ENCODE assay signal across 8 cellular contexts in the genomic region with DNA sequence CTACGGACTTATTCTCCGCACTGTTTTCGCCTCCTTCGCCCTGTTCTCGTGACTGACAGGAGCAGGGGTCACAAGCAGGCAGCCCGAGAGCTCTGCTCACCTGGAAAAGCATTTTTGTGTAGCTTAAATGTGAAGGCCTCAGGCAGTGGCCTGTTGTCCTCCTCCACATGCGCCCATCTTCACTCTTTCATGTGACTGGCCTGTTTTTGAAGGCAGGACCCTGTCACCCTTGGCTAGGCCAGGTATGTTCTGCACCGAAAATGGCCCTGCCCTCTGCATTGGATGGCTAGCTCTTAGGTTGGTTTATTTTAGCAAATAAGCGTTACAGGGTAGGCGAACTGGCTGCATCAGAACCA. TPM values are rescaled to one million over a fixed set of nuclear protein-coding genes. Genes with fewer than 3 reads are reported as not detected.
DNase-seq lines count a peak whose midpoint lies in the region; ATAC-seq and TF ChIP-seq lines count a peak whose summit lies in the region.

No MANE protein-coding gene starts in this region.

- H3K4me2 ChIP-seq in DOHH2 (ENCODE audit: low read length) (peak overlapping the region; percentile 69), parathyroid adenoma (ENCODE audit: low read length) (peak overlapping the region; percentile 94)

- TF ChIP-seq CTCF in DOHH2 (IDR thresholded peaks at IDR 0.05; ENCODE audit: low read depth, low read length, poor library complexity, severe bottlenecking) (no peak), Peyer's patch (IDR thresholded peaks at IDR 0.05) (no peak), fibroblast of pulmonary artery (IDR thresholded peaks at IDR 0.05; ENCODE audit: low read length, missing control alignments) (no peak), parathyroid adenoma (IDR thresholded peaks at IDR 0.05) (no peak)

- no peaks in the 10 kb centered on the region for H3K9me2 ChIP-seq in DOHH2 (replicated peaks; ENCODE audit: control insufficient read depth, low read length)

- H2AFZ ChIP-seq in parathyroid adenoma: peak overlapping the region; percentile 100

- DNase-seq in Peyer's patch: no peak
- DNase-seq in fibroblast of pulmonary artery (ENCODE audit: low read depth): no peak
- DNase-seq in HK-2 (ENCODE audit: unreplicated experiment): no peak
- DNase-seq in NCI-H345 (lab: John Stamatoyannopoulos, UW): no peak

- H3K4me3 ChIP-seq in DOHH2 (ENCODE audit: low read length) (peak overlapping the region; percentile 73), Peyer's patch (peak overlapping the region; percentile 67 to 93 (median 74)), fibroblast of pulmonary artery (replicated peaks; ENCODE audit: low read depth, low read length) (peak overlapping the region; percentile 85), parathyroid adenoma (ENCODE audit: low read depth, low read length) (peak overlapping the region; percentile 83)

- peaks cover 14% of the 10 kb centered on the region for H3K27me3 ChIP-seq in DOHH2 (ENCODE audit: control insufficient read depth, low read length)
- no peaks in the 10 kb centered on the region for H3K27me3 ChIP-seq in Peyer's patch
- H3K27me3 ChIP-seq in parathyroid adenoma (ENCODE audit: control insufficient read depth, insufficient read depth, low read length): no peaks in the 10 kb centered on the region

- no peak for TF ChIP-seq POLR2A in Peyer's patch (IDR thresholded peaks at IDR 0.05)

- no peaks in the 10 kb centered on the region; the same call in 1 of the 2 replicates for H3K9me3 ChIP-seq in DOHH2 (ENCODE audit: control insufficient read depth, insufficient read depth, low read length)
- peaks cover 0 to 4% (median 0%) of the 10 kb centered on the region in 4 donors for H3K9me3 ChIP-seq in Peyer's patch
- H3K9me3 ChIP-seq in parathyroid adenoma (ENCODE audit: control insufficient read depth, low read length): no peaks in the 10 kb centered on the region

- H3K9ac ChIP-seq in parathyroid adenoma: peak overlapping the region; percentile 49

- no peaks in the 10 kb centered on the region for H3K36me3 ChIP-seq in DOHH2 (ENCODE audit: control insufficient read depth, low read length)
- H3K36me3 ChIP-seq in Peyer's patch: no peaks in the 10 kb centered on the region
- H3K36me3 ChIP-seq in parathyroid adenoma (ENCODE audit: control insufficient read depth, insufficient read depth, low read length): no peaks in the 10 kb centered on the region

- H3K79me2 ChIP-seq in DOHH2 (ENCODE audit: control insufficient read depth, low read length) (no peaks in the 10 kb centered on the region), parathyroid adenoma (peaks cover 4% of the 10 kb centered on the region)

- H4K20me1 ChIP-seq in DOHH2 (ENCODE audit: control insufficient read depth, insufficient read depth, low read depth, low read length): no peaks in the 10 kb centered on the region

- H3K4me1 ChIP-seq in DOHH2 (ENCODE audit: control insufficient read depth, low read length): peaks cover 5% of the 10 kb centered on the region
- peaks cover 0 to 10% (median 0%) of the 10 kb centered on the region in 4 donors for H3K4me1 ChIP-seq in Peyer's patch
- peaks cover 8% of the 10 kb centered on the region for H3K4me1 ChIP-seq in parathyroid adenoma

- H3K27ac ChIP-seq in DOHH2 (ENCODE audit: low read depth, low read length) (no peak overlapping the region), Peyer's patch (peak overlapping the region in 3 of 4 donors; percentile 77 to 91 (median 78)), parathyroid adenoma (peak overlapping the region; percentile 84)

- no peak for ATAC-seq in GM18868 (IDR thresholded peaks at IDR 0.05; ENCODE audit: unreplicated experiment)
- no peak for ATAC-seq in GM18511 (IDR thresholded peaks at IDR 0.05; ENCODE audit: unreplicated experiment)

- no peaks in the 10 kb centered on the region for H3F3A ChIP-seq in DOHH2 (ENCODE audit: control insufficient read depth, insufficient read depth)

RNA-seq across cellular contexts. Expression of a gene that starts 0.6 kb away (rescaled TPM):
- total RNA-seq in Peyer's patch: 10 to 100 TPM; 14.0 to 65.2 (median 21.3) TPM
